11 cellular contexts compared by ENCODE assay signal in genomic region chr17:28404461-28404811, GRCh38. TPM values are rescaled to one million over a fixed set of nuclear protein-coding genes. Genes with fewer than 3 reads are reported as not detected.
DNase-seq lines count a peak whose midpoint lies in the region; ATAC-seq and TF ChIP-seq lines count a peak whose summit lies in the region.
"Had no signal": no experiment of that assay in that cellular context is flagged by ENCODE, and none has a peak within 500 bp of the region (broad histone marks: within the 10 kb centered on the region; RNA-seq: fewer than 3 reads in every experiment).

No MANE protein-coding gene starts in this region.

- POLR2A ChIA-PET in Caco-2 (lab: Charles Lee) = interaction anchor here (1.5 to 4.6 kb wide), 4 partner anchors 10 to 69 kb away, joined by 5 to 40 read pairs (median 8); partner anchors contain the start of genes IFT20, POLDIP2, TNFAIP1 and VTN
- POLR2A ChIA-PET in WTC11 (lab: Charles Lee) = no interaction called here

- H3K9me3 ChIP-seq in Caco-2 = no peaks in the 10 kb centered on the region
- H3K9me3 ChIP-seq in endocrine pancreas (ENCODE audit: control insufficient read depth, low read length) = no peaks in the 10 kb centered on the region
- H3K9me3 ChIP-seq: tibial nerve had no signal

- H3K27ac Mint-ChIP-seq in Caco-2 (ENCODE audit: unreplicated experiment) = peak overlapping the region; percentile 72
- no peak overlapping the region for H3K27ac Mint-ChIP-seq in WTC11
- H3K27ac Mint-ChIP-seq in osteocyte (ENCODE audit: unreplicated experiment) = no peak overlapping the region

- no TSS peak for BruUV-seq in Caco-2 (replicated peaks; lab: Mats Ljungman, UMichigan)

- H3K36me3 ChIP-seq in Caco-2 (ENCODE audit: control insufficient read depth, insufficient read depth, low read length) (peaks cover 19% of the 10 kb centered on the region), endocrine pancreas (ENCODE audit: control insufficient read depth, insufficient read depth, low read length) (peaks cover 2% of the 10 kb centered on the region)

- intact Hi-C loops in Caco-2 (cut with micrococcal nuclease; ENCODE audit: unreplicated experiment) = loop anchor here (2.0 to 10.0 kb wide), 2 partner anchors 20 to 170 kb away; no protein-coding TSS in a partner anchor

- peaks cover 53% of the 10 kb centered on the region for H3K4me1 ChIP-seq in Caco-2
- H3K4me1 ChIP-seq in endocrine pancreas (ENCODE audit: control insufficient read depth, insufficient read depth, low read length) = no peaks in the 10 kb centered on the region

- H3K4me3 ChIP-seq in Caco-2 (ENCODE audit: low read depth, low read length) (peak overlapping the region; percentile 10; the same call in 1 of the 2 replicates), endocrine pancreas (ENCODE audit: control insufficient read depth, insufficient read depth, low read length) (no peak overlapping the region)

- H3K9ac ChIP-seq in endocrine pancreas (ENCODE audit: control insufficient read depth, insufficient read depth, low read length) = peak overlapping the region; percentile 85

- H3K4me3 Mint-ChIP-seq in Caco-2 (ENCODE audit: unreplicated experiment) = peak overlapping the region; percentile 90
- H3K4me3 Mint-ChIP-seq in WTC11 = peak overlapping the region; percentile 67
- peak overlapping the region; percentile 76 for H3K4me3 Mint-ChIP-seq in osteocyte (ENCODE audit: unreplicated experiment)

- H3K9me3 Mint-ChIP-seq in Caco-2 (ENCODE audit: unreplicated experiment) (no peaks in the 10 kb centered on the region), WTC11 (no peaks in the 10 kb centered on the region), osteocyte (ENCODE audit: unreplicated experiment) (no peaks in the 10 kb centered on the region)

- ATAC-seq in WTC11 (no peak), GM18909 (IDR thresholded peaks at IDR 0.05; ENCODE audit: poor library complexity, unreplicated experiment) (no peak)

- peaks cover 65% of the 10 kb centered on the region for H3K36me3 Mint-ChIP-seq in Caco-2 (ENCODE audit: insufficient read depth, unreplicated experiment)
- no peaks in the 10 kb centered on the region for H3K36me3 Mint-ChIP-seq in WTC11
- H3K36me3 Mint-ChIP-seq in osteocyte (ENCODE audit: unreplicated experiment) = no peaks in the 10 kb centered on the region

- H3K4me1 Mint-ChIP-seq in Caco-2 (ENCODE audit: low read depth, unreplicated experiment) = peaks cover 31% of the 10 kb centered on the region
- peaks cover 74% of the 10 kb centered on the region for H3K4me1 Mint-ChIP-seq in WTC11
- peaks cover 12% of the 10 kb centered on the region for H3K4me1 Mint-ChIP-seq in osteocyte (ENCODE audit: unreplicated experiment)

- TF ChIP-seq CTCF in Caco-2 (IDR thresholded peaks at IDR 0.05; ENCODE audit: insufficient read depth in 1 of 2, low read depth in 1 of 2, low read length in 1 of 2, severe bottlenecking in 1 of 2, unreplicated experiment in 1 of 2) (no peak), WTC11 (IDR thresholded peaks at IDR 0.05) (no peak), osteocyte (IDR thresholded peaks at IDR 0.05) (no peak)

- H3K27me3 Mint-ChIP-seq in Caco-2 (ENCODE audit: insufficient read depth, unreplicated experiment) (no peaks in the 10 kb centered on the region), WTC11 (ENCODE audit: low read depth) (peaks cover 36% of the 10 kb centered on the region), osteocyte (ENCODE audit: unreplicated experiment) (peaks cover 7% of the 10 kb centered on the region)

- DNase-seq in Caco-2 = no peak
- no peak for DNase-seq in WTC11 (ENCODE audit: low spot score)
- no peak for DNase-seq in osteocyte (ENCODE audit: extremely low spot score, unreplicated experiment)
- DNase-seq in NCI-H1105 (lab: John Stamatoyannopoulos, UW) = no peak
- DNase-seq in NCI-H2171 treated with DMSO at 0.1 percent for 48 hours (lab: John Stamatoyannopoulos, UW) = no peak
- DNase-seq in NCI-H2171 (lab: John Stamatoyannopoulos, UW) = no peak
- DNase-seq: DMS 273 treated with DMSO at 0.1 percent for 48 hours had no signal

- CTCF ChIA-PET in Caco-2 (lab: Charles Lee) (interaction anchor here (0.6 to 2.3 kb wide), 4 partner anchors 12 to 162 kb away, joined by 3 to 14 read pairs (median 7); partner anchors contain the start of gene VTN), WTC11 (lab: Charles Lee) (interaction anchor here (1.3 to 2.5 kb wide), 4 partner anchors 13 to 24 kb away, joined by 6 to 32 read pairs (median 10); no protein-coding TSS in a partner anchor)

- H3K27me3 ChIP-seq in Caco-2 (replicated peaks; ENCODE audit: control insufficient read depth, insufficient read depth, low read length) (no peaks in the 10 kb centered on the region), endocrine pancreas (ENCODE audit: control insufficient read depth, insufficient read depth, low read length) (no peaks in the 10 kb centered on the region)
- H3K27me3 ChIP-seq: tibial nerve had no signal

TF ChIP-seq in WTC11, 78 proteins besides CTCF, POLR2A, EP300 and RAD21:
- TF ChIP-seq ZNF232 (CRISPR knock-in tag; IDR thresholded peaks at IDR 0.05) (no peak), EMX1 (CRISPR knock-in tag; IDR thresholded peaks at IDR 0.05) (no peak), SOX15 (CRISPR knock-in tag; IDR thresholded peaks at IDR 0.05) (no peak), ZNF396 (CRISPR knock-in tag; IDR thresholded peaks at IDR 0.05; ENCODE audit: borderline replicate concordance) (no peak)

RNA-seq across cellular contexts. Expression of gene SLC46A1, which starts 1.6 kb away (rescaled TPM):
- 114 and 128 TPM in 2 replicates for total RNA-seq in Caco-2 (2022)
- total RNA-seq in WTC11 (2021) = 5.7 to 6.7 TPM (median 6.6 TPM) in 3 replicates
- 5.5 and 5.9 TPM in 2 replicates for total RNA-seq in osteocyte

RNA-seq across cellular contexts. Expression of gene SARM1, which starts 32.9 kb away (rescaled TPM):
- total RNA-seq in Caco-2 (2022) (32.8 and 34.4 TPM in 2 replicates), WTC11 (2021) (3.8 to 4.7 TPM (median 4.7 TPM) in 3 replicates), osteocyte (27.8 and 31.7 TPM in 2 replicates)

RNA-seq across cellular contexts. Expression of gene VTN, which starts 34.3 kb away (rescaled TPM):
- total RNA-seq in Caco-2 (2022) (273 and 298 TPM in 2 replicates), WTC11 (2021) (0.82 to 1.6 TPM (median 1.3 TPM) in 3 replicates), osteocyte (0.70 and 0.97 TPM in 2 replicates)

RNA-seq across cellular contexts. Expression of gene SEBOX, which starts 39.4 kb away (rescaled TPM):
- not detected in 2 replicates for total RNA-seq in Caco-2 (2022)
- not detected in 3 replicates for total RNA-seq in WTC11 (2021)
- total RNA-seq in osteocyte = not detected in 2 replicates
- total RNA-seq: lung microvascular endothelial cell, tibial nerve had no signal

RNA-seq across cellular contexts. Expression of gene POLDIP2, which starts 47.1 kb away (rescaled TPM):
- total RNA-seq in Caco-2 (2022) (257 and 265 TPM in 2 replicates), WTC11 (2021) (79.2 to 85.4 TPM (median 79.7 TPM) in 3 replicates), osteocyte (79.8 and 80.2 TPM in 2 replicates)

Comparison
In these comparisons a context has a peak if more than half of its experiments do, and no peak if none do; other contexts are left out.
1. RNA of gene SLC46A1, which starts 1.6 kb away (total RNA-seq): 114 to 128 TPM in Caco-2; 5.7 to 6.7 TPM in WTC11 and 5.5 to 5.9 TPM in osteocyte; every median in the first group is over 10 times any median in the second.
2. RNA of gene VTN, which starts 34.3 kb away (total RNA-seq): 273 to 298 TPM in Caco-2; 0.82 to 1.6 TPM in WTC11 and 0.70 to 0.97 TPM in osteocyte; every median in the first group is over 100 times any median in the second.
3. Peak in every context shown above with its lines, with median percentiles within 50 percentile points of each other: H3K4me3 Mint-ChIP-seq.